8 cellular contexts compared by ENCODE assay signal in the genomic region with DNA sequence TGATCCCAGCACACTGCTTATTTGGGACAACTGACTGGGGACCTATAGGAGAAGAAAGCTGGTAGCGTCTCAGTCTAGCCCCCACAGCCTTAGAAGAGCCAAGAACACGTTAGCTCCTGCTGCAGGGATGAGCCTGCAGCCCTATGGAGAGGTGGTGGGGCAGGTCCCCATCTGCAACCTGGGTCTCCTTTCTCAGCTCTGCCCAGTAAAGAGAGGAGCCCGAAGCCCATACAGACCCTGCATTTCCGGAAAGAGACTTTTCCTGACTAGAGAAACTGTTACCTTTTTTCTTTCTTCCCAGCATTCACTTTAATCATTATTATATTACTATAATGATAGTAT. TPM values are rescaled to one million over a fixed set of nuclear protein-coding genes. Genes with fewer than 3 reads are reported as not detected.
DNase-seq lines count a peak whose midpoint lies in the region; ATAC-seq, FAIRE-seq and TF ChIP-seq lines count a peak whose summit lies in the region.

No MANE protein-coding gene starts in this region.

- peaks cover 3 to 21% (median 14%) of the 10 kb centered on the region in 3 donors for H3K27me3 Mint-ChIP-seq in naive B cell

- H3K4me3 ChIP-seq in KMS-11 (IDR thresholded peaks at IDR 0.05; ENCODE audit: insufficient read depth, low read depth, low read length), result peak overlapping the region; percentile 68
- H3K4me3 ChIP-seq in colonic mucosa, result peak overlapping the region; percentile 94

- intact Hi-C loops in colonic mucosa (cut with DNase I), result no loop called here

- H3K9me3 Mint-ChIP-seq in naive B cell, result no peaks in the 10 kb centered on the region

- H3K9me3 ChIP-seq in colonic mucosa, result no peaks in the 10 kb centered on the region

- no peaks in the 10 kb centered on the region for H4K20me1 ChIP-seq in KMS-11 (ENCODE audit: insufficient read depth)

- peak overlapping the region; percentile 88 for H3K4me2 ChIP-seq in KMS-11

- peak overlapping the region in 5 of 6 donors; percentile 47 to 94 (median 85) for H3K27ac Mint-ChIP-seq in naive B cell

- H3K4me1 ChIP-seq in KMS-11 (ENCODE audit: low read depth, poor library complexity, severe bottlenecking) (peaks cover 7% of the 10 kb centered on the region), colonic mucosa (peaks cover 11% of the 10 kb centered on the region)

- DNase-seq in GM19239 (ENCODE audit: insufficient read length, low spot score) (peak; percentile 29), colonic mucosa (no peak), naive B cell (no peak), GDM1 (lab: John Stamatoyannopoulos, UW) (no peak), NCI-H2081 treated with DMSO at 0.1 percent for 48 hours (lab: John Stamatoyannopoulos, UW) (no peak)
- no peak for DNase-seq in stimulated activated CD8-positive, alpha-beta memory T cell treated with anti-CD3 and anti-CD28 coated beads, Interleukin-4, amount 100 ng/mL, for 48 hours
- DNase-seq in activated CD8-positive, alpha-beta memory T cell treated with anti-CD3 and anti-CD28 coated beads, Interleukin-2, amount 50 U/mL, for 48 hours, result no peak

- H3K79me2 ChIP-seq in KMS-11 (ENCODE audit: insufficient read depth, low read depth), result peaks cover 32% of the 10 kb centered on the region

- H3K27ac ChIP-seq in KMS-11, result peak overlapping the region; percentile 37; the same call in 1 of the 2 replicates
- no peak overlapping the region for H3K27ac ChIP-seq in colonic mucosa

- H2AFZ ChIP-seq in KMS-11 (ENCODE audit: low read depth), result peak overlapping the region; percentile 91

- peak; percentile 21 for FAIRE-seq in GM19239 (lab: Jason Lieb, UNC)

- peaks cover 9 to 20% (median 12%) of the 10 kb centered on the region in 3 donors for H3K4me1 Mint-ChIP-seq in naive B cell

- peak overlapping the region; percentile 87 to 96 (median 93) for H3K4me3 Mint-ChIP-seq in naive B cell

- H3K27me3 ChIP-seq in KMS-11 (ENCODE audit: insufficient read depth, low read depth) (no peaks in the 10 kb centered on the region), colonic mucosa (no peaks in the 10 kb centered on the region)

- H3K36me3 Mint-ChIP-seq in naive B cell, result peaks cover 5 to 7% of the 10 kb centered on the region in 2 donors

- TF ChIP-seq CTCF in KMS-11 (conservative IDR thresholded peaks at IDR 0.05; ENCODE audit: low read depth, low read length), result no peak
- no peak for TF ChIP-seq CTCF in colonic mucosa (IDR thresholded peaks at IDR 0.05)

- no peak for ATAC-seq in naive B cell (ENCODE audit: low read depth in 2 of 2)

- peaks cover 2% of the 10 kb centered on the region; the same call in 1 of the 2 replicates for H3K36me3 ChIP-seq in KMS-11 (ENCODE audit: insufficient read depth)
- H3K36me3 ChIP-seq in colonic mucosa, result peaks cover 4% of the 10 kb centered on the region

- peak overlapping the region; percentile 88; the same call in 1 of the 2 replicates for H3K9ac ChIP-seq in KMS-11
- H3K9ac ChIP-seq in colonic mucosa (ENCODE audit: low read depth in 2 of 2, low read length in 2 of 2), result peak overlapping the region; percentile 98 to 99

RNA-seq across cellular contexts. Expression of a gene that starts 0.8 kb away (rescaled TPM):
- total RNA-seq in colonic mucosa, result 10 to 100 TPM; 16.1 to 26.8 TPM
- polyA plus RNA-seq in naive B cell (ENCODE audit: low read depth in 6 of 6), result 10 to 100 TPM in 4 of 6 donors, 1 to 10 TPM in 2; 8.3 to 20.7 (median 13.7) TPM

RNA-seq across cellular contexts. Expression of a gene that starts 32.0 kb away (rescaled TPM):
- not detected for total RNA-seq in colonic mucosa
- polyA plus RNA-seq in naive B cell (ENCODE audit: low read depth in 6 of 6), result not detected

RNA-seq across cellular contexts. Expression of a gene that starts 52.1 kb away (rescaled TPM):
- total RNA-seq in colonic mucosa, result 10 to 100 TPM; 12.9 to 25.6 TPM
- polyA plus RNA-seq in naive B cell (ENCODE audit: low read depth in 6 of 6), result 10 to 100 TPM in 1 of 6 donors, 1 to 10 TPM in 5; 1.9 to 10.0 (median 4.8) TPM
